Comparison of ENCODE assay signal across 1 cellular context in the genomic region with DNA sequence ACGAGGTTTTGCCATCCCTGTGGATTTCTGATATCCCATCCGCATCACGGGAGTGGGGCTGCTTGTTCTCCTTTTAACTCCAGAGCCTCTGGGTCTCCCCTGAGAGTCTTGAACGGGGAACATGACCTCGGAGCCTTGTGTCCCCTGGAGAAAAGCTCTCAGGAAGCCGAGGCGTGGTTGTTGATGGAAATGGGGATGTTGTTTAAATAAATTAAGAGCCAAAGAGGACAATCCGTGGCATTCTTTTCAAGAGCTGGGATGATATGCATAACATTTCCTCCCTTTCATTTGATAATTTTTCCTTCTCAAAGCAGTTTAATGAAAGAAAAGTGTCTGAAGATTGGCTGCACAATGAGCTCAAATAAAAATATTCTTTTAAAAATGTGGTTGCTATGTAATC.
TF ChIP-seq lines count a peak whose summit lies in the region.

No MANE protein-coding gene starts in this region.

TF ChIP-seq in H1, 55 proteins besides CTCF, POLR2A, EP300 and RAD21:
- TF ChIP-seq SIN3A (conservative IDR thresholded peaks at IDR 0.05 in 1 of 2, IDR thresholded peaks at IDR 0.05 in 1 of 2; ENCODE audit: low read depth in 1 of 2, low read length in 2 of 2), result no peak
- no peak for TF ChIP-seq SRF (IDR thresholded peaks at IDR 0.05; ENCODE audit: low read depth, low read length)
- no peak for TF ChIP-seq NRF1 (IDR thresholded peaks at IDR 0.05; ENCODE audit: low read depth, low read length)
- TF ChIP-seq, protein P1, sequence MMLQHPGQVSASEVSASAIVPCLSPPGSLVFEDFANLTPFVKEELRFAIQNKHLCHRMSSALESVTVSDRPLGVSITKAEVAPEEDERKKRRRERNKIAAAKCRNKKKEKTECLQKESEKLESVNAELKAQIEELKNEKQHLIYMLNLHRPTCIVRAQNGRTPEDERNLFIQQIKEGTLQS (IDR thresholded peaks at IDR 0.05; ENCODE audit: insufficient read depth, low read depth, low read length), result no peak
- no peak for TF ChIP-seq CHD1 (IDR thresholded peaks at IDR 0.05; ENCODE audit: low read depth, low read length)
- no peak for TF ChIP-seq RNF2 (IDR thresholded peaks at IDR 0.05; ENCODE audit: borderline replicate concordance, low read depth, low read length, missing control alignments, poor library complexity, severe bottlenecking)
- no peak for TF ChIP-seq POLR2AphosphoS5 (IDR thresholded peaks at IDR 0.05; ENCODE audit: low read depth, low read length)
- TF ChIP-seq, protein P2, sequence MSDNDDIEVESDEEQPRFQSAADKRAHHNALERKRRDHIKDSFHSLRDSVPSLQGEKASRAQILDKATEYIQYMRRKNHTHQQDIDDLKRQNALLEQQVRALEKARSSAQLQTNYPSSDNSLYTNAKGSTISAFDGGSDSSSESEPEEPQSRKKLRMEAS (IDR thresholded peaks at IDR 0.05), result no peak
- TF ChIP-seq SP1 (IDR thresholded peaks at IDR 0.05; ENCODE audit: low read depth, low read length), result no peak
- TF ChIP-seq BACH1 (IDR thresholded peaks at IDR 0.05; ENCODE audit: low read length), result no peak
- TF ChIP-seq, protein P3, sequence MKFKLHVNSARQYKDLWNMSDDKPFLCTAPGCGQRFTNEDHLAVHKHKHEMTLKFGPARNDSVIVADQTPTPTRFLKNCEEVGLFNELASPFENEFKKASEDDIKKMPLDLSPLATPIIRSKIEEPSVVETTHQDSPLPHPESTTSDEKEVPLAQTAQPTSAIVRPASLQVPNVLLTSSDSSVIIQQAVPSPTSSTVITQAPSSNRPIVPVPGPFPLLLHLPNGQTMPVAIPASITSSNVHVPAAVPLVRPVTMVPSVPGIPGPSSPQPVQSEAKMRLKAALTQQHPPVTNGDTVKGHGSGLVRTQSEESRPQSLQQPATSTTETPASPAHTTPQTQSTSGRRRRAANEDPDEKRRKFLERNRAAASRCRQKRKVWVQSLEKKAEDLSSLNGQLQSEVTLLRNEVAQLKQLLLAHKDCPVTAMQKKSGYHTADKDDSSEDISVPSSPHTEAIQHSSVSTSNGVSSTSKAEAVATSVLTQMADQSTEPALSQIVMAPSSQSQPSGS (IDR thresholded peaks at IDR 0.05; ENCODE audit: low read length), result no peak
- no peak for TF ChIP-seq CTBP2 (IDR thresholded peaks at IDR 0.05; ENCODE audit: borderline replicate concordance, insufficient read depth, insufficient read length, low read length)
- no peak for TF ChIP-seq EGR1 (IDR thresholded peaks at IDR 0.05; ENCODE audit: borderline replicate concordance, low read depth, low read length)
- no peak for TF ChIP-seq HDAC6 (IDR thresholded peaks at IDR 0.05; ENCODE audit: low read depth, low read length)
- no peak for TF ChIP-seq GTF2F1 (IDR thresholded peaks at IDR 0.05; ENCODE audit: borderline replicate concordance, low read depth, low read length)
- no peak for TF ChIP-seq TAF7 (optimal IDR thresholded peaks at IDR 0.05; ENCODE audit: borderline replicate concordance, low read depth, low read length)
- no peak for TF ChIP-seq TCF12 (IDR thresholded peaks at IDR 0.05; ENCODE audit: low read depth, low read length)
- no peak for TF ChIP-seq YY1 (IDR thresholded peaks at IDR 0.05; ENCODE audit: low read depth, low read length)
